Comparison of ENCODE assay signal across 1 cellular context in the genomic region with DNA sequence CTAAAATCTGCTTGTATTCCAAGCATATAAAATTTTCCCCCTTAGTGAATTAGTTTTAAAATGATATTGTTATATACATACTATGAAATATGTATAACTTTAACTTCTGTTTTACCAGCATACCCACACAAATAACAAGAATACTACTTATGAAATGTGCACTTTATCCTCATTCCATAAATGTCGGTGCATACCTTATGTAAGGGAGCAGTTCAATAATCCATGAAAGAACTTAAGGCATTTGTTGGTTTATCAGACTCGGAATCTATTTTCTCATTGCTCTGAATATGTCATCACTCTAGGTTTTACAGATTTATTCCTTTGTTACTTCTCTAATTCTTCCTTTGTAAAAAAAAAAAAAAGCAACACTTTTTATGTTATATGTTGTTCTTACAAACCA.
TF ChIP-seq lines count a peak whose summit lies in the region.

No MANE protein-coding gene starts in this region.

TF ChIP-seq in HepG2, 621 proteins besides CTCF, POLR2A, EP300 and RAD21 (continued from another document):
- TF ChIP-seq, protein P1, sequence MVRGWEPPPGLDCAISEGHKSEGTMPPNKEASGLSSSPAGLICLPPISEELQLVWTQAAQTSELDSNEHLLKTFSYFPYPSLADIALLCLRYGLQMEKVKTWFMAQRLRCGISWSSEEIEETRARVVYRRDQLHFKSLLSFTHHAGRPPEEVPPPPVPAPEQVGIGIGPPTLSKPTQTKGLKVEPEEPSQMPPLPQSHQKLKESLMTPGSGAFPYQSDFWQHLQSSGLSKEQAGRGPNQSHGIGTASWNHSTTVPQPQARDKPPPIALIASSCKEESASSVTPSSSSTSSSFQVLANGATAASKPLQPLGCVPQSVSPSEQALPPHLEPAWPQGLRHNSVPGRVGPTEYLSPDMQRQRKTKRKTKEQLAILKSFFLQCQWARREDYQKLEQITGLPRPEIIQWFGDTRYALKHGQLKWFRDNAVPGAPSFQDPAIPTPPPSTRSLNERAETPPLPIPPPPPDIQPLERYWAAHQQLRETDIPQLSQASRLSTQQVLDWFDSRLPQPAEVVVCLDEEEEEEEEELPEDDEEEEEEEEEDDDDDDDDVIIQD (CRISPR knock-in tag; IDR thresholded peaks at IDR 0.05; ENCODE audit: low read depth): peak; percentile 18; the same call in 1 of the 2 replicates
- TF ChIP-seq HNRNPUL1 (IDR thresholded peaks at IDR 0.05; ENCODE audit: low read depth, low read length) (no peak), GATAD2A (CRISPR knock-in tag; IDR thresholded peaks at IDR 0.05) (0 out of 2 replicates have a peak, but pooled peaks have one; percentile 21), EED (CRISPR knock-in tag; IDR thresholded peaks at IDR 0.05) (no peak), CEBPG (CRISPR knock-in tag; IDR thresholded peaks at IDR 0.05) (peak; percentile 19; the same call in 1 of the 2 replicates), RBAK (CRISPR knock-in tag; IDR thresholded peaks at IDR 0.05) (no peak), SOX5 (CRISPR knock-in tag; IDR thresholded peaks at IDR 0.05; ENCODE audit: borderline replicate concordance) (0 out of 2 replicates have a peak, but pooled peaks have one; percentile 14), HNF4G (IDR thresholded peaks at IDR 0.05; ENCODE audit: borderline replicate concordance, low read depth, low read length) (0 out of 2 replicates have a peak, but pooled peaks have one; percentile 14), HNF4G (CRISPR knock-in tag; IDR thresholded peaks at IDR 0.05; ENCODE audit: borderline replicate concordance, low read depth) (no peak), RCOR2 (CRISPR knock-in tag; IDR thresholded peaks at IDR 0.05) (0 out of 2 replicates have a peak, but pooled peaks have one; percentile 13), NCOA2 (CRISPR knock-in tag; IDR thresholded peaks at IDR 0.05) (peak; percentile 35; the same call in 1 of the 2 replicates), SAP130 (CRISPR knock-in tag; IDR thresholded peaks at IDR 0.05; ENCODE audit: low read depth) (0 out of 2 replicates have a peak, but pooled peaks have one; percentile 6), SOX13 (IDR thresholded peaks at IDR 0.05) (no peak), SOX13 (CRISPR knock-in tag; conservative IDR thresholded peaks at IDR 0.05 in 1 of 2, IDR thresholded peaks at IDR 0.05 in 1 of 2) (peak in 1 of 2 experiments; percentile 8; a peak in 1 of 4 replicates), ZNF709 (CRISPR knock-in tag; IDR thresholded peaks at IDR 0.05) (no peak), RXRB (CRISPR knock-in tag; IDR thresholded peaks at IDR 0.05; ENCODE audit: borderline replicate concordance) (peak; percentile 53; the same call in 1 of the 2 replicates), CC2D1A (CRISPR knock-in tag; IDR thresholded peaks at IDR 0.05) (no peak), PPARG (CRISPR knock-in tag; conservative IDR thresholded peaks at IDR 0.05) (peak; percentile 78; the same call in 1 of the 2 replicates), EEA1 (CRISPR knock-in tag; IDR thresholded peaks at IDR 0.05; ENCODE audit: borderline replicate concordance) (no peak), ZNF83 (CRISPR knock-in tag; IDR thresholded peaks at IDR 0.05; ENCODE audit: borderline replicate concordance) (no peak)
- TF ChIP-seq, protein P2, sequence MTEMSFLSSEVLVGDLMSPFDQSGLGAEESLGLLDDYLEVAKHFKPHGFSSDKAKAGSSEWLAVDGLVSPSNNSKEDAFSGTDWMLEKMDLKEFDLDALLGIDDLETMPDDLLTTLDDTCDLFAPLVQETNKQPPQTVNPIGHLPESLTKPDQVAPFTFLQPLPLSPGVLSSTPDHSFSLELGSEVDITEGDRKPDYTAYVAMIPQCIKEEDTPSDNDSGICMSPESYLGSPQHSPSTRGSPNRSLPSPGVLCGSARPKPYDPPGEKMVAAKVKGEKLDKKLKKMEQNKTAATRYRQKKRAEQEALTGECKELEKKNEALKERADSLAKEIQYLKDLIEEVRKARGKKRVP (CRISPR knock-in tag; IDR thresholded peaks at IDR 0.05): 0 out of 4 replicates have a peak, but pooled peaks of 1 of the 2 experiments have one; percentile 42
- TF ChIP-seq, protein P3, sequence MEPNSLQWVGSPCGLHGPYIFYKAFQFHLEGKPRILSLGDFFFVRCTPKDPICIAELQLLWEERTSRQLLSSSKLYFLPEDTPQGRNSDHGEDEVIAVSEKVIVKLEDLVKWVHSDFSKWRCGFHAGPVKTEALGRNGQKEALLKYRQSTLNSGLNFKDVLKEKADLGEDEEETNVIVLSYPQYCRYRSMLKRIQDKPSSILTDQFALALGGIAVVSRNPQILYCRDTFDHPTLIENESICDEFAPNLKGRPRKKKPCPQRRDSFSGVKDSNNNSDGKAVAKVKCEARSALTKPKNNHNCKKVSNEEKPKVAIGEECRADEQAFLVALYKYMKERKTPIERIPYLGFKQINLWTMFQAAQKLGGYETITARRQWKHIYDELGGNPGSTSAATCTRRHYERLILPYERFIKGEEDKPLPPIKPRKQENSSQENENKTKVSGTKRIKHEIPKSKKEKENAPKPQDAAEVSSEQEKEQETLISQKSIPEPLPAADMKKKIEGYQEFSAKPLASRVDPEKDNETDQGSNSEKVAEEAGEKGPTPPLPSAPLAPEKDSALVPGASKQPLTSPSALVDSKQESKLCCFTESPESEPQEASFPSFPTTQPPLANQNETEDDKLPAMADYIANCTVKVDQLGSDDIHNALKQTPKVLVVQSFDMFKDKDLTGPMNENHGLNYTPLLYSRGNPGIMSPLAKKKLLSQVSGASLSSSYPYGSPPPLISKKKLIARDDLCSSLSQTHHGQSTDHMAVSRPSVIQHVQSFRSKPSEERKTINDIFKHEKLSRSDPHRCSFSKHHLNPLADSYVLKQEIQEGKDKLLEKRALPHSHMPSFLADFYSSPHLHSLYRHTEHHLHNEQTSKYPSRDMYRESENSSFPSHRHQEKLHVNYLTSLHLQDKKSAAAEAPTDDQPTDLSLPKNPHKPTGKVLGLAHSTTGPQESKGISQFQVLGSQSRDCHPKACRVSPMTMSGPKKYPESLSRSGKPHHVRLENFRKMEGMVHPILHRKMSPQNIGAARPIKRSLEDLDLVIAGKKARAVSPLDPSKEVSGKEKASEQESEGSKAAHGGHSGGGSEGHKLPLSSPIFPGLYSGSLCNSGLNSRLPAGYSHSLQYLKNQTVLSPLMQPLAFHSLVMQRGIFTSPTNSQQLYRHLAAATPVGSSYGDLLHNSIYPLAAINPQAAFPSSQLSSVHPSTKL (CRISPR knock-in tag; IDR thresholded peaks at IDR 0.05): peak; percentile 55
